ENCODE assay signal across 1 cellular context in genomic region chr17:10096556-10096955, GRCh38.
TF ChIP-seq lines count a peak whose summit lies in the region.

No MANE protein-coding gene starts in this region.

TF ChIP-seq in HCT116, 20 proteins besides CTCF, POLR2A, EP300 and RAD21:
- TF ChIP-seq ZBTB33 (IDR thresholded peaks at IDR 0.05; ENCODE audit: extremely low read depth, insufficient replicate concordance, low read length) (no peak), SRF (IDR thresholded peaks at IDR 0.05; ENCODE audit: low read depth) (no peak), MAX (IDR thresholded peaks at IDR 0.05) (no peak), ZNF274 (IDR thresholded peaks at IDR 0.05; ENCODE audit: low read depth, low read length) (no peak), POLR2AphosphoS5 (IDR thresholded peaks at IDR 0.05; ENCODE audit: low read depth, low read length) (no peak), EGR1 (IDR thresholded peaks at IDR 0.05; ENCODE audit: low read depth) (no peak), EZH2phosphoT487 (IDR thresholded peaks at IDR 0.05; ENCODE audit: borderline replicate concordance) (no peak), REST (IDR thresholded peaks at IDR 0.05; ENCODE audit: low read depth) (no peak), ATF3 (IDR thresholded peaks at IDR 0.05) (no peak)
